16 cellular contexts compared by ENCODE assay signal in the genomic region with DNA sequence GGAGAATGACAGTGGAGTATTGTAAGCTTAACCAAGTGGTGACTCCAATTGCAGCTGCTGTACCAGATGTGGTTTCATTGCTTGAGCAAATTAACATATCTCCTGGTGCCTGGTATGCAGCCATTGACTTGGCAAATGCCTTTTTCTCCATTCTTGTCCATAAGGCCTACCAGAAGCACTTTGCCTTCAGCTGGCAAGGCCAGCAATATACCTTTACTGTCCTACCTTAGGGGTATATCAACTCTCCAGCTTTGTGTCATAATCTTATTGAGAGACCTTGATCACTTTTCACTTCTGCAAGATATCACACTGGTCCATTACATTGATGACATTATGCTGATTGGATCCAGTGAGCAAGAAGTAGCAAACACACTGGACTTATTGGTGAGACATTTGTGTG. TPM values are rescaled to one million over a fixed set of nuclear protein-coding genes. Genes with fewer than 3 reads are reported as not detected.
"Had no signal": no experiment of that assay in that cellular context is flagged by ENCODE, and none has a peak within 500 bp of the region (broad histone marks: within the 10 kb centered on the region; RNA-seq: fewer than 3 reads in every experiment).

No MANE protein-coding gene starts in this region.

RNA-seq across cellular contexts. Expression of a gene that starts 39.0 kb away (rescaled TPM):
- total RNA-seq: stomach, subcutaneous adipose tissue, suprapubic skin, temporal lobe, testis, thoracic aorta, thyroid gland, tibial nerve, transverse colon, upper lobe of right lung, ureter, urinary bladder, uterus, vagina had no signal
- polyA plus RNA-seq: stomach, thymus had no signal

RNA-seq across cellular contexts. Expression of a gene that starts 52.8 kb away (rescaled TPM):
- total RNA-seq: stomach, subcutaneous adipose tissue, suprapubic skin, temporal lobe, thoracic aorta, thyroid gland, tibial nerve, transverse colon, upper lobe of left lung, upper lobe of right lung, ureter, urinary bladder, uterus, vagina had no signal
- polyA plus RNA-seq: stomach, urinary bladder had no signal
